ENCODE assay signal across 11 cellular contexts in genomic region chr10:92567952-92568600, GRCh38. TPM values are rescaled to one million over a fixed set of nuclear protein-coding genes. Genes with fewer than 3 reads are reported as not detected.
DNase-seq lines count a peak whose midpoint lies in the region; ATAC-seq, FAIRE-seq and TF ChIP-seq lines count a peak whose summit lies in the region.
"Had no signal": no experiment of that assay in that cellular context is flagged by ENCODE, and none has a peak within 500 bp of the region (broad histone marks: within the 10 kb centered on the region; RNA-seq: fewer than 3 reads in every experiment).

No MANE protein-coding gene starts in this region.

- DNase-seq in Daoy (ENCODE audit: low read depth) (peak; percentile 20), M059J (ENCODE audit: low read depth) (peak; percentile 69), fibroblast of villous mesenchyme (ENCODE audit: low read depth) (peak; percentile 29), left lobe of liver (ENCODE audit: low spot score) (no peak), HTR-8/SVneo (ENCODE audit: insufficient read length, low spot score) (no peak)
- no peak for DNase-seq in stimulated activated CD4-positive, alpha-beta T cell treated with anti-CD3 and anti-CD28 coated beads, Interleukin-4, amount 100 ng/mL, for 4 hours
- DNase-seq in central memory CD4-positive, alpha-beta T cell = no peak
- DNase-seq: psoas muscle, transverse colon had no signal

- ATAC-seq in GM21526 (IDR thresholded peaks at IDR 0.05; ENCODE audit: low FRiP score, unreplicated experiment) = peak; percentile 56
- ATAC-seq in left lobe of liver = no peak

- TF ChIP-seq CTCF in fibroblast of villous mesenchyme (IDR thresholded peaks at IDR 0.05; ENCODE audit: insufficient read depth, low read depth, low read length) = no peak

- no peak overlapping the region for H3K4me3 ChIP-seq in fibroblast of villous mesenchyme (ENCODE audit: low read depth, low read length)
- H3K4me3 ChIP-seq: esophagus muscularis mucosa, psoas muscle, transverse colon had no signal

- no peak for FAIRE-seq in HTR-8/SVneo (lab: Jason Lieb, UNC)

RNA-seq across cellular contexts. Expression of gene IDE, which starts 5.8 kb away (rescaled TPM):
- 31.7 and 33.0 TPM in 2 replicates for total RNA-seq in Daoy (2014; rRNA removed; shearing (Covaris generic))
- total RNA-seq in M059J (2014; rRNA removed; shearing (Covaris generic)) = 18.3 and 28.3 TPM in 2 replicates
- total RNA-seq in fibroblast of villous mesenchyme = 41.6 and 56.6 TPM in 2 replicates
- total RNA-seq in left lobe of liver = 26.9 TPM

RNA-seq across cellular contexts. Expression of gene KIF11, which starts 24.9 kb away (rescaled TPM):
- total RNA-seq in Daoy (2014; rRNA removed; shearing (Covaris generic)) = 53.8 and 63.8 TPM in 2 replicates
- total RNA-seq in M059J (2014; rRNA removed; shearing (Covaris generic)) = 35.0 and 56.1 TPM in 2 replicates
- total RNA-seq in fibroblast of villous mesenchyme (11.9 and 20.7 TPM in 2 replicates), left lobe of liver (0.38 TPM)

Comparison
In these comparisons a context has a peak if more than half of its experiments do, and no peak if none do; other contexts are left out.
1. DNase-seq: peak in Daoy (single experiment), M059J (single experiment) and fibroblast of villous mesenchyme (single experiment); none in stimulated activated CD4-positive, alpha-beta T cell treated with anti-CD3 and anti-CD28 coated beads, Interleukin-4, amount 100 ng/mL, for 4 hours (0 of 2), left lobe of liver (single experiment), HTR-8/SVneo (single experiment) and central memory CD4-positive, alpha-beta T cell (single experiment).